Comparison of ENCODE assay signal across 28 cellular contexts in the genomic region with DNA sequence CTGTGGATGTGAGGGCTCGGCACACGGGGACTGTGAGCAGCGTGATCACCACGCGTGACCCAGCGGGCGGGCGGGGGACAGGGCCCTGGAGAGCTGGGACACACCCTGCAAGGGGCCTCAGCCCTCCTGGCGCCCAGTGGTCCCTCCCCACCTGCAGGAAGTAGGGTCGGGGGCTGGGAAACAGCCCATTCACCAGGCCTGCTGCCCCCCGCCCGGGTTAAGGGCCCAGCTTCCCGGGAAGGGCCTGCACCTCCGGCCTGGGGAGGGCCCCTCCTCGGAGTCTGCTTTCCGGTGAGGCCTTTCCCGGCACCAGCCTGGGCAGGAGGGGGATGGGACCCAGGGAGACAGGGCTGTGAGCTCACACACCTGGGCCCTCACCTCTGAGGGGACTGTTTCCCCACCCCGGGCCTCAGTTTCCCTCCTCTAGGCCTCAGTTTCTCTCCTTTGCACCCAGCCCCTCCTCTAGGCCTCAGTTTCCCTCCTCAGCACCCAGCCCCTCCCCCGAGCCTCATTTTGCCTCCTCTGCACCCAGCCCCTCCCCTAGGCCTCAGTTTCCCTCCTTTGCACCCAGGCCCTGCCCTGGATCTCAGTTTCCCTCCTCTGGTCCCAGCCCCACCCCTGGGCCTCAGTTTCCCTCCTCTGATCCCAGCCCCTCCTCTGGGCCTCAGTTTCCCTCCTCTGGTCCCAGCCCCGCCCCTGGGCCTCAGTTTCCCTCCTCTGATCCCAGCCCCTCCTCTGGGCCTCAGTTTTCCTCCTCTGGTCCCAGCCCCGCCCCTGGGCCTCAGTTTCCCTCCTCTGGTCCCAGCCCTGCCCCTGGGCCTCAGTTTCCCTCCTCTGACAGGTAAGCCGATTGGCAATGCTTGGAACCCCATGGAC. TPM values are rescaled to one million over a fixed set of nuclear protein-coding genes. Genes with fewer than 3 reads are reported as not detected.
A peak's percentile ranks its signal among the peaks of the same experiment; 100 is the strongest.
DNase-seq lines count a peak whose midpoint lies in the region; ATAC-seq, FAIRE-seq and TF ChIP-seq lines count a peak whose summit lies in the region.
"Had no signal": no experiment of that assay in that cellular context is flagged by ENCODE, and none has a peak within 500 bp of the region (broad histone marks: within the 10 kb centered on the region; RNA-seq: fewer than 3 reads in every experiment).

No MANE protein-coding gene starts in this region.

- H3K4me2 ChIP-seq in GM12878 (ENCODE audit: control insufficient read depth, insufficient read depth) = no peak overlapping the region
- H3K4me2 ChIP-seq: neural progenitor cell had no signal

- TF ChIP-seq POLR2A in GM12878 (IDR thresholded peaks at IDR 0.05; ENCODE audit: low read depth, low read length) = no peak

- H3K9me3 ChIP-seq in GM12878 (replicated peaks; ENCODE audit: control insufficient read depth, insufficient read depth, low read length) = no peaks in the 10 kb centered on the region; the same call in 2 of the 3 replicates
- H3K9me3 ChIP-seq in BE2C = peaks cover 8% of the 10 kb centered on the region
- H3K9me3 ChIP-seq: heart right ventricle, Peyer's patch had no signal

- peaks cover 6 to 8% of the 10 kb centered on the region in 2 donors for H3K27me3 Mint-ChIP-seq in natural killer cell treated with Interleukin-12 subunit alpha and Interleukin-12 subunit beta and Interleukin-15 and Interleukin-18, amount 100 ng/mL, for 72 hours

- no peak for TF ChIP-seq EP300 in GM12878 (IDR thresholded peaks at IDR 0.05; ENCODE audit: borderline replicate concordance in 1 of 2, control insufficient read depth in 1 of 2, low read depth in 2 of 2, low read length in 2 of 2)

- H3K4me1 ChIP-seq in GM12878 (ENCODE audit: control insufficient read depth, insufficient read depth, low read length) (no peaks in the 10 kb centered on the region; the same call in 1 of the 2 replicates), BE2C (no peaks in the 10 kb centered on the region)
- H3K4me1 ChIP-seq: neural progenitor cell had no signal

- ATAC-seq in GM12878 = no peak
- ATAC-seq in natural killer cell treated with Interleukin-12 subunit alpha and Interleukin-12 subunit beta and Interleukin-15 and Interleukin-18, amount 100 ng/mL, for 72 hours = no peak
- ATAC-seq: left ventricle myocardium superior had no signal

- TF ChIP-seq CTCF in GM12878 (IDR thresholded peaks at IDR 0.05 in 2 of 3, conservative IDR thresholded peaks at IDR 0.05 in 1 of 3; ENCODE audit: control insufficient read depth in 2 of 3, extremely low read depth in 1 of 3, insufficient read depth in 1 of 3, low read depth in 3 of 3, low read length in 3 of 3) (no peak), BE2C (IDR thresholded peaks at IDR 0.05; ENCODE audit: low read depth, low read length) (no peak)

- H3K4me1 Mint-ChIP-seq in natural killer cell treated with Interleukin-12 subunit alpha and Interleukin-12 subunit beta and Interleukin-15 and Interleukin-18, amount 100 ng/mL, for 72 hours (ENCODE audit: low read depth in 2 of 2) = peaks cover 12 to 16% of the 10 kb centered on the region in 2 donors

- TF ChIP-seq RAD21 in GM12878 (IDR thresholded peaks at IDR 0.05; ENCODE audit: insufficient read depth, low read depth, low read length) = no peak

- no peaks in the 10 kb centered on the region for H3K79me2 ChIP-seq in GM12878 (ENCODE audit: control insufficient read depth, insufficient read depth, low read length)

- SMC1A ChIA-PET in GM12878 (lab: Charles Lee; ENCODE audit: uncharacterized antibody, unreplicated experiment) = no interaction called here

- FAIRE-seq in GM12878 (lab: Jason Lieb, UNC) = no peak
- FAIRE-seq: HTR-8/SVneo had no signal

- WGBS in GM12878 (ENCODE audit: insufficient coverage, insufficient replicate concordance, low lambda C conversion rate, missing lambda C conversion rate) = 61% methylated on average over 16 of the region's 22 CpGs

- in situ Hi-C loops in GM12878 (cut with MboI) = no loop called here

- RAD21 ChIA-PET in GM12878 (lab: Charles Lee; ENCODE audit: unreplicated experiment) = no interaction called here

- H3K4me3 ChIP-seq in H7 (ENCODE audit: insufficient read depth, low read depth, low read length) = no peak overlapping the region
- no peak overlapping the region for H3K4me3 ChIP-seq in GM12878
- H3K4me3 ChIP-seq in BE2C (ENCODE audit: low read depth, low read length) = no peak overlapping the region
- H3K4me3 ChIP-seq: heart right ventricle, neural progenitor cell, Peyer's patch, skin epidermis had no signal

- no peaks in the 10 kb centered on the region for H3K36me3 ChIP-seq in H7 (replicated peaks; ENCODE audit: control insufficient read depth, insufficient read depth, low read length)
- H3K36me3 ChIP-seq in GM12878 (ENCODE audit: control insufficient read depth in 2 of 2, insufficient read depth in 2 of 2, low read length in 1 of 2) = no peaks in the 10 kb centered on the region
- H3K36me3 ChIP-seq in BE2C = no peaks in the 10 kb centered on the region
- H3K36me3 ChIP-seq: heart right ventricle, neural progenitor cell, Peyer's patch had no signal

- H3K4me3 Mint-ChIP-seq in natural killer cell treated with Interleukin-12 subunit alpha and Interleukin-12 subunit beta and Interleukin-15 and Interleukin-18, amount 100 ng/mL, for 72 hours = no peak overlapping the region
- H3K4me3 Mint-ChIP-seq: activated naive CD8-positive, alpha-beta T cell treated with anti-CD3 and anti-CD28 coated beads, Interleukin-2, amount 10 ng/mL, durations not matched to agents 7 days and 5 days; activated T-helper 1 cell treated with anti-CD3 and anti-CD28 coated beads, Interleukin-12 subunit alpha, Interleukin-12 subunit beta, Interleukin-2, Interleukin-4 antibody, amounts not matched to agents 30 ng/mL and 10 ng/mL and 1 ng/mL, durations not matched to agents 14 hours and 24 hours and 36 hours; HFFc6 had no signal

- no peak overlapping the region for H2AFZ ChIP-seq in GM12878 (ENCODE audit: control insufficient read depth, low read depth, low read length)
- H2AFZ ChIP-seq: neural progenitor cell had no signal

- peaks cover 6% of the 10 kb centered on the region for H3K36me3 Mint-ChIP-seq in natural killer cell treated with Interleukin-12 subunit alpha and Interleukin-12 subunit beta and Interleukin-15 and Interleukin-18, amount 100 ng/mL, for 72 hours

- H3K27me3 ChIP-seq in H7 (ENCODE audit: control insufficient read depth, insufficient read depth, low read length) = peaks cover 27% of the 10 kb centered on the region
- H3K27me3 ChIP-seq in GM12878 (replicated peaks in 1 of 2; ENCODE audit: control insufficient read depth in 2 of 2, insufficient read depth in 2 of 2, low read length in 1 of 2) = no peaks in the 10 kb centered on the region; a peak in 1 of 4 replicates
- peaks cover 20% of the 10 kb centered on the region for H3K27me3 ChIP-seq in BE2C

- BruUV-seq in GM12878 (replicated peaks; lab: Mats Ljungman, UMichigan) = no TSS peak

- no peaks in the 10 kb centered on the region for H3K9me3 Mint-ChIP-seq in natural killer cell treated with Interleukin-12 subunit alpha and Interleukin-12 subunit beta and Interleukin-15 and Interleukin-18, amount 100 ng/mL, for 72 hours
- H3K9me3 Mint-ChIP-seq: activated naive CD8-positive, alpha-beta T cell treated with anti-CD3 and anti-CD28 coated beads, Interleukin-2, amount 10 ng/mL, durations not matched to agents 7 days and 5 days had no signal

- CTCF ChIA-PET in GM12878 (lab: Yijun Ruan, JAX) = interaction anchor here (2.8 kb wide), 1 partner anchor 12 kb away, joined by 12 read pairs; no protein-coding TSS in a partner anchor

- H3K9ac ChIP-seq in GM12878 (ENCODE audit: control insufficient read depth, insufficient read depth, low read length) = no peak overlapping the region
- H3K9ac ChIP-seq: neural progenitor cell had no signal

- no peak overlapping the region for H3K27ac ChIP-seq in GM12878 (ENCODE audit: control insufficient read depth, insufficient read depth)
- H3K27ac ChIP-seq: C4-2B, epithelial cell of prostate, heart right ventricle, neural progenitor cell, Peyer's patch, skin epidermis had no signal

- DNase-seq in H7 (peak; percentile 75), GM12878 (ENCODE audit: low read depth, low spot score) (no peak), BE2C (no peak), pons (ENCODE audit: low spot score) (no peak)
- no peak for DNase-seq in natural killer cell treated with Interleukin-12 subunit alpha and Interleukin-12 subunit beta and Interleukin-15 and Interleukin-18, amount 100 ng/mL, for 72 hours (ENCODE audit: low spot score)
- no peak for DNase-seq in central memory CD4-positive, alpha-beta T cell
- DNase-seq: activated CD4-positive, alpha-beta T cell treated with anti-CD3 and anti-CD28 coated beads for 48 hours; activated naive CD8-positive, alpha-beta T cell treated with anti-CD3 and anti-CD28 coated beads, Interleukin-2, amount 10 ng/mL, durations not matched to agents 7 days and 5 days; cerebellar nuclear complex; immature natural killer cell; left ventricle myocardium superior; NCI-H146; NCI-H510A treated with DMSO at 0.1 percent for 48 hours; Peyer's patch; stimulated activated naive CD4-positive, alpha-beta T cell treated with Interleukin-2 at 50 U/mL for 16 hours had no signal

- no peaks in the 10 kb centered on the region for H4K20me1 ChIP-seq in GM12878 (ENCODE audit: control insufficient read depth, insufficient read depth)

- H3K27ac Mint-ChIP-seq in natural killer cell treated with Interleukin-12 subunit alpha and Interleukin-12 subunit beta and Interleukin-15 and Interleukin-18, amount 100 ng/mL, for 72 hours = peak overlapping the region; percentile 11 to 18
- H3K27ac Mint-ChIP-seq: activated naive CD8-positive, alpha-beta T cell treated with anti-CD3 and anti-CD28 coated beads, Interleukin-2, amount 10 ng/mL, durations not matched to agents 7 days and 5 days; activated T-helper 1 cell treated with anti-CD3 and anti-CD28 coated beads, Interleukin-12 subunit alpha, Interleukin-12 subunit beta, Interleukin-2, Interleukin-4 antibody, amounts not matched to agents 30 ng/mL and 10 ng/mL and 1 ng/mL, durations not matched to agents 14 hours and 24 hours and 36 hours; HFFc6; neural progenitor cell had no signal

- intact Hi-C loops in GM12878 (cut with micrococcal nuclease; ENCODE audit: unreplicated experiment) = no loop called here

- POLR2A ChIA-PET in GM12878 (lab: Charles Lee) = no interaction called here

RNA-seq across cellular contexts. Expression of a gene that starts 1.9 kb away (rescaled TPM):
- 0.70 TPM in 1 of 2 replicates, not detected in the other for total RNA-seq in H7 (2014; rRNA removed; shearing (Covaris generic))
- 0.47 and 1.0 TPM in 2 replicates for total RNA-seq in GM12878 (2013; cell fraction: nucleolus; rRNA removed)
- total RNA-seq in GM12878 (2014; rRNA removed) = not detected in 2 replicates
- total RNA-seq in GM12878 (2014; rRNA removed; fragmentation: Illumina TruSeq; extraction: Trizol) = not detected in 2 replicates
- 0.16 and 0.31 TPM in 2 replicates for total RNA-seq in GM12878 (2021)
- 0.14 TPM for polyA plus RNA-seq in GM12878 (2011; ENCODE audit: low read depth)
- not detected in 2 replicates for polyA plus RNA-seq in GM12878 (2011; rRNA removed)
- polyA plus RNA-seq in GM12878 (2011; cell fraction: cytosol; rRNA removed) = 0.28 TPM in 1 of 2 replicates, not detected in the other
- polyA plus RNA-seq in GM12878 (2011; cell fraction: nucleus; rRNA removed) = 1.3 and 1.4 TPM in 2 replicates
- polyA plus RNA-seq in GM12878 (2012) = 0.62 and 0.76 TPM in 2 replicates
- 0.06 TPM in 1 of 2 replicates, not detected in the other for polyA plus RNA-seq in GM12878 (2014; fragmentation: Illumina TruSeq; extraction: Trizol)
- not detected for polyA plus RNA-seq in GM12878 (2014; fragmentation: Nextera tagmentation; extraction: Ambion mirVana)
- 0.19 and 0.24 TPM in 2 replicates for polyA plus RNA-seq in GM12878 (2014; rRNA removed)
- under 1 TPM; 0.31 to 0.32 TPM for polyA plus RNA-seq in GM12878 (2016; fragmentation: Nextera tagmentation; extraction: Ambion mirVana)
- polyA minus RNA-seq in GM12878 (2011; rRNA and poly(A)+ RNA removed) = 0.21 TPM in 1 of 2 replicates, not detected in the other
- polyA minus RNA-seq in GM12878 (2011; cell fraction: cytosol; rRNA and poly(A)+ RNA removed) = not detected in 2 replicates
- polyA minus RNA-seq in GM12878 (2011; cell fraction: nucleus; rRNA and poly(A)+ RNA removed) = 0.36 and 0.57 TPM in 2 replicates
- total RNA-seq in natural killer cell treated with Interleukin-12 subunit alpha and Interleukin-12 subunit beta and Interleukin-15 and Interleukin-18, amount 100 ng/mL, for 72 hours = under 1 TPM in 1 of 2 donors, not detected in 1; 0.33 TPM
- polyA plus RNA-seq in BE2C (2012; ENCODE audit: insufficient read depth, insufficient read length, low read depth) = 2.2 TPM
- total RNA-seq: mononuclear cell, SK-MEL-5 had no signal
- polyA plus RNA-seq: AG04450 had no signal

RNA-seq across cellular contexts. Expression of a gene that starts 12.9 kb away (rescaled TPM):
- total RNA-seq in H7 (2014; rRNA removed; shearing (Covaris generic)) = 13.7 and 18.1 TPM in 2 replicates
- 5.4 and 6.8 TPM in 2 replicates for total RNA-seq in GM12878 (2013; cell fraction: nucleolus; rRNA removed)
- 19.3 and 24.7 TPM in 2 replicates for total RNA-seq in GM12878 (2014; rRNA removed)
- total RNA-seq in GM12878 (2014; rRNA removed; fragmentation: Illumina TruSeq; extraction: Trizol) = 0.46 and 0.72 TPM in 2 replicates
- total RNA-seq in GM12878 (2021) = 20.4 and 21.5 TPM in 2 replicates
- 0.42 TPM for polyA plus RNA-seq in GM12878 (2011; ENCODE audit: low read depth)
- polyA plus RNA-seq in GM12878 (2011; rRNA removed) = 0.26 and 0.86 TPM in 2 replicates
- 1.7 and 5.1 TPM in 2 replicates for polyA plus RNA-seq in GM12878 (2011; cell fraction: cytosol; rRNA removed)
- 2.8 and 4.9 TPM in 2 replicates for polyA plus RNA-seq in GM12878 (2011; cell fraction: nucleus; rRNA removed)
- polyA plus RNA-seq in GM12878 (2012) = 4.8 and 5.9 TPM in 2 replicates
- 0.24 TPM in 1 of 2 replicates, not detected in the other for polyA plus RNA-seq in GM12878 (2014; fragmentation: Illumina TruSeq; extraction: Trizol)
- polyA plus RNA-seq in GM12878 (2014; fragmentation: Nextera tagmentation; extraction: Ambion mirVana) = not detected
- polyA plus RNA-seq in GM12878 (2014; rRNA removed) = 18.1 and 21.3 TPM in 2 replicates
- 10 to 100 TPM in 1 of 2 experiments, 1 to 10 TPM in 1; 1.3 to 14.1 TPM for polyA plus RNA-seq in GM12878 (2016; fragmentation: Nextera tagmentation; extraction: Ambion mirVana)
- 0.95 and 1.7 TPM in 2 replicates for polyA minus RNA-seq in GM12878 (2011; rRNA and poly(A)+ RNA removed)
- polyA minus RNA-seq in GM12878 (2011; cell fraction: cytosol; rRNA and poly(A)+ RNA removed) = 2.4 TPM in 1 of 2 replicates, not detected in the other
- 2.1 and 4.2 TPM in 2 replicates for polyA minus RNA-seq in GM12878 (2011; cell fraction: nucleus; rRNA and poly(A)+ RNA removed)
- total RNA-seq in natural killer cell treated with Interleukin-12 subunit alpha and Interleukin-12 subunit beta and Interleukin-15 and Interleukin-18, amount 100 ng/mL, for 72 hours = 10 to 100 TPM; 16.3 to 17.7 TPM
- 78.4 TPM for polyA plus RNA-seq in BE2C (2012; ENCODE audit: insufficient read depth, insufficient read length, low read depth)

RNA-seq across cellular contexts. Expression of a gene that starts 33.6 kb away (rescaled TPM):
- total RNA-seq in H7 (2014; rRNA removed; shearing (Covaris generic)) = 5.3 and 6.9 TPM in 2 replicates
- total RNA-seq in GM12878 (2013; cell fraction: nucleolus; rRNA removed) = not detected in 2 replicates
- total RNA-seq in GM12878 (2014; rRNA removed) (not detected in 2 replicates), GM12878 (2014; rRNA removed; fragmentation: Illumina TruSeq; extraction: Trizol) (not detected in 2 replicates), GM12878 (2021) (0.08 TPM in 1 of 2 replicates, not detected in the other)
- polyA plus RNA-seq in GM12878 (2011; ENCODE audit: low read depth) = not detected
- polyA plus RNA-seq in GM12878 (2011; rRNA removed) (not detected in 2 replicates), GM12878 (2014; fragmentation: Illumina TruSeq; extraction: Trizol) (not detected in 2 replicates), GM12878 (2014; fragmentation: Nextera tagmentation; extraction: Ambion mirVana) (not detected), GM12878 (2014; rRNA removed) (not detected in 2 replicates), GM12878 (2016; fragmentation: Nextera tagmentation; extraction: Ambion mirVana) (not detected)
- polyA plus RNA-seq in GM12878 (2011; cell fraction: cytosol; rRNA removed) = not detected in 2 replicates
- not detected in 2 replicates for polyA plus RNA-seq in GM12878 (2011; cell fraction: nucleus; rRNA removed)
- not detected in 2 replicates for polyA plus RNA-seq in GM12878 (2012)
- polyA minus RNA-seq in GM12878 (2011; rRNA and poly(A)+ RNA removed) = not detected in 2 replicates
- not detected in 2 replicates for polyA minus RNA-seq in GM12878 (2011; cell fraction: cytosol; rRNA and poly(A)+ RNA removed)
- not detected in 2 replicates for polyA minus RNA-seq in GM12878 (2011; cell fraction: nucleus; rRNA and poly(A)+ RNA removed)
- under 1 TPM in 1 of 2 donors, not detected in 1; 0.67 TPM for total RNA-seq in natural killer cell treated with Interleukin-12 subunit alpha and Interleukin-12 subunit beta and Interleukin-15 and Interleukin-18, amount 100 ng/mL, for 72 hours
- polyA plus RNA-seq in BE2C (2012; ENCODE audit: insufficient read depth, insufficient read length, low read depth) = 1.8 TPM
- total RNA-seq: activated T-helper 1 cell treated with anti-CD3 and anti-CD28 coated beads, Interleukin-12 subunit alpha, Interleukin-12 subunit beta, Interleukin-2, Interleukin-4 antibody, amounts not matched to agents 30 ng/mL and 10 ng/mL and 1 ng/mL, durations not matched to agents 14 hours and 24 hours and 36 hours; HFFc6; T-helper 1 cell treated with Interleukin-12 subunit alpha and Interleukin-12 subunit beta and Interleukin-4 antibody, amounts not matched to agents 30 ng/mL and 1 ng/mL, for 36 hours had no signal
- polyA plus RNA-seq: immature natural killer cell had no signal

RNA-seq across cellular contexts. Expression of a gene that starts 37.2 kb away (rescaled TPM):
- 180 and 192 TPM in 2 replicates for total RNA-seq in H7 (2014; rRNA removed; shearing (Covaris generic))
- 16.2 and 17.0 TPM in 2 replicates for total RNA-seq in GM12878 (2013; cell fraction: nucleolus; rRNA removed)
- total RNA-seq in GM12878 (2014; rRNA removed) = 48.9 and 50.5 TPM in 2 replicates
- total RNA-seq in GM12878 (2014; rRNA removed; fragmentation: Illumina TruSeq; extraction: Trizol) = 17.6 and 18.5 TPM in 2 replicates
- total RNA-seq in GM12878 (2021) = 41.4 and 41.9 TPM in 2 replicates
- polyA plus RNA-seq in GM12878 (2011; ENCODE audit: low read depth) = 7.5 TPM
- polyA plus RNA-seq in GM12878 (2011; rRNA removed) = 14.6 and 38.5 TPM in 2 replicates
- 36.8 and 52.4 TPM in 2 replicates for polyA plus RNA-seq in GM12878 (2011; cell fraction: cytosol; rRNA removed)
- polyA plus RNA-seq in GM12878 (2011; cell fraction: nucleus; rRNA removed) = 41.4 and 53.6 TPM in 2 replicates
- 22.7 and 23.7 TPM in 2 replicates for polyA plus RNA-seq in GM12878 (2012)
- polyA plus RNA-seq in GM12878 (2014; fragmentation: Illumina TruSeq; extraction: Trizol) = 5.9 and 14.9 TPM in 2 replicates
- polyA plus RNA-seq in GM12878 (2014; fragmentation: Nextera tagmentation; extraction: Ambion mirVana) = 1 to 10 TPM in 1 of 2 experiments, under 1 TPM in 1; 0.31 to 1.3 TPM
- 43.8 and 49.3 TPM in 2 replicates for polyA plus RNA-seq in GM12878 (2014; rRNA removed)
- polyA plus RNA-seq in GM12878 (2016; fragmentation: Nextera tagmentation; extraction: Ambion mirVana) = 10 to 100 TPM in 1 of 2 experiments, 1 to 10 TPM in 1; 6.9 to 41.1 TPM
- polyA minus RNA-seq in GM12878 (2011; rRNA and poly(A)+ RNA removed) = 10.9 and 19.3 TPM in 2 replicates
- 11.0 and 15.9 TPM in 2 replicates for polyA minus RNA-seq in GM12878 (2011; cell fraction: cytosol; rRNA and poly(A)+ RNA removed)
- polyA minus RNA-seq in GM12878 (2011; cell fraction: nucleus; rRNA and poly(A)+ RNA removed) = 6.5 and 9.4 TPM in 2 replicates
- total RNA-seq in natural killer cell treated with Interleukin-12 subunit alpha and Interleukin-12 subunit beta and Interleukin-15 and Interleukin-18, amount 100 ng/mL, for 72 hours = 10 to 100 TPM; 46.5 to 73.2 TPM
- 318 TPM for polyA plus RNA-seq in BE2C (2012; ENCODE audit: insufficient read depth, insufficient read length, low read depth)

RNA-seq across cellular contexts. Expression of a gene that starts 49.4 kb away (rescaled TPM):
- total RNA-seq in H7 (2014; rRNA removed; shearing (Covaris generic)) = 0.38 and 1.6 TPM in 2 replicates
- total RNA-seq in GM12878 (2013; cell fraction: nucleolus; rRNA removed) = not detected in 2 replicates
- total RNA-seq in GM12878 (2014; rRNA removed) = not detected in 2 replicates
- not detected in 2 replicates for total RNA-seq in GM12878 (2014; rRNA removed; fragmentation: Illumina TruSeq; extraction: Trizol)
- total RNA-seq in GM12878 (2021) = 0.23 TPM in 1 of 2 replicates, not detected in the other
- not detected for polyA plus RNA-seq in GM12878 (2011; ENCODE audit: low read depth)
- 0.24 and 0.48 TPM in 2 replicates for polyA plus RNA-seq in GM12878 (2011; rRNA removed)
- 1.4 and 1.6 TPM in 2 replicates for polyA plus RNA-seq in GM12878 (2011; cell fraction: cytosol; rRNA removed)
- polyA plus RNA-seq in GM12878 (2011; cell fraction: nucleus; rRNA removed) = 0.51 and 1.8 TPM in 2 replicates
- polyA plus RNA-seq in GM12878 (2012) = not detected in 2 replicates
- polyA plus RNA-seq in GM12878 (2014; fragmentation: Illumina TruSeq; extraction: Trizol) = not detected in 2 replicates
- polyA plus RNA-seq in GM12878 (2014; fragmentation: Nextera tagmentation; extraction: Ambion mirVana) = not detected
- polyA plus RNA-seq in GM12878 (2014; rRNA removed) = 0.09 TPM in 2 replicates
- polyA plus RNA-seq in GM12878 (2016; fragmentation: Nextera tagmentation; extraction: Ambion mirVana) = not detected
- polyA minus RNA-seq in GM12878 (2011; rRNA and poly(A)+ RNA removed) = 0.98 TPM in 1 of 2 replicates, not detected in the other
- not detected in 2 replicates for polyA minus RNA-seq in GM12878 (2011; cell fraction: cytosol; rRNA and poly(A)+ RNA removed)
- polyA minus RNA-seq in GM12878 (2011; cell fraction: nucleus; rRNA and poly(A)+ RNA removed) = not detected in 2 replicates
- total RNA-seq in natural killer cell treated with Interleukin-12 subunit alpha and Interleukin-12 subunit beta and Interleukin-15 and Interleukin-18, amount 100 ng/mL, for 72 hours = 10 to 100 TPM; 34.5 to 49.7 TPM
- 4.1 TPM for polyA plus RNA-seq in BE2C (2012; ENCODE audit: insufficient read depth, insufficient read length, low read depth)
- total RNA-seq: pulmonary artery endothelial cell had no signal
- polyA plus RNA-seq: AG04450 had no signal
